ENCODE assay signal across 21 cellular contexts in the genomic region with DNA sequence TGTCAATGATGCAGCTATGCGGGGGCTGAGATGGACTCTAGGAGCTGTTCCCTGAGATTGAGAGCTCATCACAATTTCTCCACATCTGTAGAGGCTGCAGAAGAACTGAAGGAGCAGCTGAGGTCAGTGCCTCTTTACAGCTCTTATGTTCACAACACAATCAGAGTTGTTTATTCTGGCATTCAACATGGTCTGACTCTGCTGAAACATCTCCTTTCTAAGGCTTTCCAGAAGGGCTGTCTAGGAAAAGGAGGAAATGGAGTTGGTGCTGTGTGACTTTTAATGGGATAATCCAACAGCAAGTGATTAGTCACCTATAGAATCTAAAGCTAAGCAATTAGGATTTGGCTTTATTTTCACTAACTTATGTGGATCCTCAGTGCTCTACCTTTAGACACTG. TPM values are rescaled to one million over a fixed set of nuclear protein-coding genes. Genes with fewer than 3 reads are reported as not detected.
DNase-seq lines count a peak whose midpoint lies in the region; ATAC-seq and TF ChIP-seq lines count a peak whose summit lies in the region.
"Had no signal": no experiment of that assay in that cellular context is flagged by ENCODE, and none has a peak within 500 bp of the region (broad histone marks: within the 10 kb centered on the region; RNA-seq: fewer than 3 reads in every experiment).

No MANE protein-coding gene starts in this region.

- ATAC-seq in GM18520 (IDR thresholded peaks at IDR 0.05; ENCODE audit: unreplicated experiment) = no peak
- ATAC-seq: WTC11 had no signal

- CTCF ChIA-PET in AG04450 (lab: Charles Lee) = no interaction called here

- H3K27me3 ChIP-seq in AG04450 (ENCODE audit: control insufficient read depth, insufficient read depth, low read length) = no peaks in the 10 kb centered on the region
- H3K27me3 ChIP-seq: stomach, upper lobe of left lung had no signal

- POLR2A ChIA-PET in AG04450 (lab: Yijun Ruan, JAX) = no interaction called here

- H3K27me3 Mint-ChIP-seq in HFFc6 (ENCODE audit: insufficient read depth) = no peaks in the 10 kb centered on the region
- H3K27me3 Mint-ChIP-seq: dendritic cell treated with granulocyte-macrophage colony-stimulating factor and Interleukin-4, amounts not matched to agents 40 ng/mL and 50 ng/mL, for 4 days had no signal

- no peaks in the 10 kb centered on the region for H3K9me3 Mint-ChIP-seq in HFFc6
- H3K9me3 Mint-ChIP-seq: H9 had no signal

- peaks cover 10% of the 10 kb centered on the region for H3K36me3 Mint-ChIP-seq in HFFc6 (ENCODE audit: low read depth)
- H3K36me3 Mint-ChIP-seq: WTC11 had no signal

- no peak overlapping the region for H3K27ac Mint-ChIP-seq in HFFc6
- H3K27ac Mint-ChIP-seq: dendritic cell treated with granulocyte-macrophage colony-stimulating factor and Interleukin-4, amounts not matched to agents 40 ng/mL and 50 ng/mL, for 4 days; H9; WTC11 had no signal

- TF ChIP-seq CTCF in AG04450 (IDR thresholded peaks at IDR 0.05; ENCODE audit: low read depth, low read length) (no peak), HFFc6 (IDR thresholded peaks at IDR 0.05) (no peak), foreskin fibroblast (IDR thresholded peaks at IDR 0.05; ENCODE audit: low read depth, low read length) (no peak)

- DNase-seq in AG04450 (ENCODE audit: low read depth, low spot score) (peak; percentile 10), HFFc6 (peak; percentile 0), brain pericyte (ENCODE audit: low read depth, low spot score) (peak; percentile 44), foreskin fibroblast (peak; percentile 47 to 72), medulla oblongata (ENCODE audit: extremely low spot score) (no peak), NCI-H1417 (lab: John Stamatoyannopoulos, UW) (no peak), activated gamma-delta T cell treated with Interleukin-2 at 50 U/mL for 16 hours (no peak)
- DNase-seq: activated CD4-positive, alpha-beta T cell treated with anti-CD3 and anti-CD28 coated beads, Interleukin-2, amount 50 U/mL, for 48 hours; activated CD8-positive, alpha-beta memory T cell treated with anti-CD3 and anti-CD28 coated beads, Interleukin-2, amount 50 U/mL, for 48 hours; EL; H9; kidney glomerular epithelial cell; mammary epithelial cell; NCI-H1694 treated with DMSO at 0.1 percent for 48 hours; NCI-H226; OCI-M1; stomach; upper lobe of left lung had no signal

- H3K4me3 ChIP-seq in AG04450 (ENCODE audit: low read depth, low read length) (no peak overlapping the region), foreskin fibroblast (ENCODE audit: low read depth in 1 of 2, low read length in 2 of 2) (no peak overlapping the region)
- H3K4me3 ChIP-seq: stomach, upper lobe of left lung had no signal

- no peaks in the 10 kb centered on the region for H3K9me3 ChIP-seq in AG04450 (ENCODE audit: control insufficient read depth, insufficient read depth, low read length)
- H3K9me3 ChIP-seq: stomach, upper lobe of left lung had no signal

- no peak overlapping the region for H3K27ac ChIP-seq in AG04450 (ENCODE audit: low read depth, low read length)
- H3K27ac ChIP-seq: stomach, upper lobe of left lung had no signal

- H3K4me1 Mint-ChIP-seq in HFFc6 (ENCODE audit: low read depth) = peaks cover 16% of the 10 kb centered on the region
- H3K4me1 Mint-ChIP-seq: H9, WTC11 had no signal

- H3K4me3 Mint-ChIP-seq in HFFc6 = no peak overlapping the region
- H3K4me3 Mint-ChIP-seq: dendritic cell treated with granulocyte-macrophage colony-stimulating factor and Interleukin-4, amounts not matched to agents 40 ng/mL and 50 ng/mL, for 4 days; H9; WTC11 had no signal

RNA-seq across cellular contexts. Expression of a gene that starts 6.0 kb away (rescaled TPM):
- 0.04 and 0.09 TPM in 2 replicates for polyA plus RNA-seq in AG04450 (2011; rRNA removed)
- polyA minus RNA-seq in AG04450 (2011; rRNA and poly(A)+ RNA removed) = 1.7 and 2.6 TPM in 2 replicates
- under 1 TPM; 0.05 to 0.12 (median 0.08) TPM for total RNA-seq in HFFc6 (2021; fragmentation: NEBNext Ultra II Directional; extraction: Animal tissue kit (Norgen Biotek cat#: 25700))
- polyA plus RNA-seq: mammary epithelial cell had no signal

Comparison
In these comparisons a context has a peak if more than half of its experiments do, and no peak if none do; other contexts are left out.
1. DNase-seq: peak in AG04450 (single experiment), HFFc6 (single experiment), brain pericyte (single experiment) and foreskin fibroblast (2 of 2); none in medulla oblongata (single experiment), NCI-H1417 (0 of 3) and activated gamma-delta T cell treated with Interleukin-2 at 50 U/mL for 16 hours (single experiment).